21 cellular contexts compared by ENCODE assay signal in genomic region chr2:11416931-11417330, GRCh38. TPM values are rescaled to one million over a fixed set of nuclear protein-coding genes. Genes with fewer than 3 reads are reported as not detected.
DNase-seq lines count a peak whose midpoint lies in the region; ATAC-seq and TF ChIP-seq lines count a peak whose summit lies in the region.
"Had no signal": no experiment of that assay in that cellular context is flagged by ENCODE, and none has a peak within 500 bp of the region (broad histone marks: within the 10 kb centered on the region; RNA-seq: fewer than 3 reads in every experiment).

No MANE protein-coding gene starts in this region.

- no peaks in the 10 kb centered on the region for H3K79me2 ChIP-seq in neural progenitor cell (ENCODE audit: low read depth)

- H3F3A ChIP-seq in neural progenitor cell (ENCODE audit: low read depth) = no peaks in the 10 kb centered on the region

- H3K9me3 Mint-ChIP-seq in endothelial cell (ENCODE audit: unreplicated experiment) = no peaks in the 10 kb centered on the region
- peaks cover 22% of the 10 kb centered on the region for H3K9me3 Mint-ChIP-seq in neural progenitor cell

- H3K4me1 Mint-ChIP-seq in endothelial cell (ENCODE audit: unreplicated experiment) (no peaks in the 10 kb centered on the region), neural progenitor cell (peaks cover 19% of the 10 kb centered on the region)
- H3K4me1 Mint-ChIP-seq: CD4-positive, CD25-positive, alpha-beta regulatory T cell; CD8-positive, alpha-beta memory T cell had no signal

- no peak overlapping the region for H2AFZ ChIP-seq in neural progenitor cell (replicated peaks)

- H4K20me1 ChIP-seq in neural progenitor cell (ENCODE audit: low read depth) = no peaks in the 10 kb centered on the region
- H4K20me1 ChIP-seq: BLaER1 had no signal

- H3K4me3 Mint-ChIP-seq in endothelial cell (ENCODE audit: unreplicated experiment) (peak overlapping the region; percentile 34), neural progenitor cell (peak overlapping the region; percentile 33)
- H3K4me3 Mint-ChIP-seq: CD14-positive monocyte; CD4-positive, alpha-beta memory T cell; CD4-positive, CD25-positive, alpha-beta regulatory T cell; CD8-positive, alpha-beta memory T cell had no signal

- H3K9ac ChIP-seq in neural progenitor cell = no peak overlapping the region
- H3K9ac ChIP-seq: BLaER1 had no signal

- H3K4me3 ChIP-seq in neural progenitor cell = no peak overlapping the region
- H3K4me3 ChIP-seq: BLaER1, GM12878 had no signal

- H3K27ac Mint-ChIP-seq in endothelial cell (ENCODE audit: unreplicated experiment) = no peak overlapping the region
- H3K27ac Mint-ChIP-seq in neural progenitor cell = no peak overlapping the region
- H3K27ac Mint-ChIP-seq: CD4-positive, alpha-beta memory T cell; CD4-positive, CD25-positive, alpha-beta regulatory T cell; CD8-positive, alpha-beta memory T cell had no signal

- H3K27me3 Mint-ChIP-seq in endothelial cell (ENCODE audit: unreplicated experiment) (peaks cover 2% of the 10 kb centered on the region), neural progenitor cell (ENCODE audit: insufficient read depth, low read depth) (no peaks in the 10 kb centered on the region)

- ATAC-seq in GM21390 (IDR thresholded peaks at IDR 0.05; ENCODE audit: unreplicated experiment) = no peak
- ATAC-seq: GM12878 had no signal

- DNase-seq in endothelial cell (ENCODE audit: low spot score) (no peak), neural progenitor cell (ENCODE audit: low spot score) (no peak), DMS53 (lab: John Stamatoyannopoulos, UW) (no peak), DMS79 treated with DMSO at 0.1 percent for 48 hours (lab: John Stamatoyannopoulos, UW) (no peak)
- DNase-seq: 8988T; ACHN; BE2C; C1 segment of cervical spinal cord; CD4-positive, alpha-beta memory T cell; CD4-positive, CD25-positive, alpha-beta regulatory T cell; CD8-positive, alpha-beta memory T cell; COR-L47; DMS 273 treated with DMSO at 0.1 percent for 48 hours; DMS153; DND-41; EL; GDM1 had no signal

- H3K27me3 ChIP-seq in neural progenitor cell = no peaks in the 10 kb centered on the region
- H3K27me3 ChIP-seq: BE2C, BLaER1 had no signal

- TF ChIP-seq CTCF in endothelial cell (IDR thresholded peaks at IDR 0.05; ENCODE audit: unreplicated experiment) (no peak), neural progenitor cell (IDR thresholded peaks at IDR 0.05) (no peak)

- no peaks in the 10 kb centered on the region for H3K36me3 ChIP-seq in neural progenitor cell
- H3K36me3 ChIP-seq: BE2C, BLaER1 had no signal

- H3K9me3 ChIP-seq in neural progenitor cell (ENCODE audit: low read depth) = peaks cover 8% of the 10 kb centered on the region
- H3K9me3 ChIP-seq: BE2C had no signal

- H3K4me1 ChIP-seq in neural progenitor cell = no peaks in the 10 kb centered on the region
- H3K4me1 ChIP-seq: BE2C had no signal

- H3K36me3 Mint-ChIP-seq in endothelial cell (ENCODE audit: low read depth, unreplicated experiment) = no peaks in the 10 kb centered on the region
- peaks cover 6% of the 10 kb centered on the region for H3K36me3 Mint-ChIP-seq in neural progenitor cell
- H3K36me3 Mint-ChIP-seq: CD14-positive monocyte; CD4-positive, CD25-positive, alpha-beta regulatory T cell had no signal

- no peak overlapping the region for H3K4me2 ChIP-seq in neural progenitor cell

- H3K27ac ChIP-seq in neural progenitor cell = no peak overlapping the region
- H3K27ac ChIP-seq: BLaER1 had no signal

RNA-seq across cellular contexts. Expression of gene E2F6, which starts 49.0 kb away (rescaled TPM):
- total RNA-seq in endothelial cell (ENCODE audit: unreplicated experiment) = 20.4 TPM
- 29.4 and 36.3 TPM in 2 replicates for total RNA-seq in neural progenitor cell (ENCODE audit: low replicate concordance)
